ENCODE assay signal across 24 cellular contexts in the genomic region with DNA sequence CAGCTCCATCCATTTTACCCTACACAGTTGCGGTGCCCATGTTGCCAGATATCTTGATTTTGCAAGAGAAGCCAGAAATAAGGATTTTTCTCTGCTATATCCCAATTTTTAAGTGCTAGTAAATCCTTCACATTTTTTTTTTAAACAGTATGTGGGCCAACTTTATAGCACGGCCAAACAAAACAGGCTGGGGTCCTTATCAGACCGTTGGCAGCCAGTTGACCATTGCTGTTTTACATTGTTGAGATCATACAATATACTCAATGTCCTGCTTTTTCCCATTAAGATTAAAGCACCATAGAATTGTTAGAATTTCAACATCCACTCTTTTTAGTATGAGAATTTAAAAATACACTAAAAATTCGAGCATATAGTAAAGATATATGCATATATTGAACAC.
"Had no signal": no experiment of that assay in that cellular context is flagged by ENCODE, and none has a peak within 500 bp of the region (broad histone marks: within the 10 kb centered on the region; RNA-seq: fewer than 3 reads in every experiment).

No MANE protein-coding gene starts in this region.

- H3K4me3 ChIP-seq: colonic mucosa, coronary artery, dorsolateral prefrontal cortex, esophagus muscularis mucosa, esophagus squamous epithelium, gastrocnemius medialis, gastroesophageal sphincter, heart left ventricle, heart right ventricle, hepatocyte had no signal

- ATAC-seq: effector memory CD8-positive, alpha-beta T cell; esophagus mucosa; foreskin keratinocyte; gastrocnemius medialis; gastroesophageal sphincter; heart left ventricle; heart right ventricle had no signal

- DNase-seq: colonic mucosa; cortex of kidney; dermis blood vessel endothelial cell; dorsolateral prefrontal cortex; effector CD4-positive, alpha-beta T cell; effector CD8-positive, alpha-beta T cell; effector memory CD4-positive, alpha-beta T cell; effector memory CD8-positive, alpha-beta T cell; endodermal cell; erythroblast; esophagus squamous epithelium; foreskin fibroblast; foreskin keratinocyte; foreskin melanocyte; gastrocnemius medialis; glutamatergic neuron; head of caudate nucleus; heart left ventricle; heart right ventricle had no signal
